ENCODE assay signal across 20 cellular contexts in the genomic region with DNA sequence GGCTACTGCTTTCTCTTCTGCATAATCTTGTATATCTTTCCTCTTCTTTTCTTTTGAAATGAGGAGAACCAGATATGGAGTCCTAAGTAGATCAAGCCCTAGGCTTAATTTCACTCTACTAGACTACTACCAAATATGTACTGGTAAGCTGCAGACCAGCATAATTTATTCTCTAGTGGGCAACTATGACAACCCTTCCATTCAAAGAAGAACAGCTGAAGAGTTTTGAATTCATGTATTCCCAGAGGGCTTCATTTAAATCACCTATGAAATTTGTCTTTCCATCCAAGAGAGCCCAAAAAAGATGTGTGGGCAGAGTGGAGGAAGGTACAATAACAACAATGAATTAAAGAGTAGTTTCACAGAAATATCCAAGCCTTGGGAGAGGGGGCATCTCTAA. TPM values are rescaled to one million over a fixed set of nuclear protein-coding genes. Genes with fewer than 3 reads are reported as not detected.
DNase-seq lines count a peak whose midpoint lies in the region; ATAC-seq, FAIRE-seq and TF ChIP-seq lines count a peak whose summit lies in the region.
"Had no signal": no experiment of that assay in that cellular context is flagged by ENCODE, and none has a peak within 500 bp of the region (broad histone marks: within the 10 kb centered on the region; RNA-seq: fewer than 3 reads in every experiment).

No MANE protein-coding gene starts in this region.

- peaks cover 22 to 40% (median 33%) of the 10 kb centered on the region in 10 experiments for H3K4me1 ChIP-seq in BLaER1 treated with 17β-estradiol and CSF1 and Interleukin-3, amounts not matched to agents 10 nM and 100 nM
- H3K4me1 ChIP-seq in Karpas-422 (ENCODE audit: low read length) (peaks cover 83% of the 10 kb centered on the region), transverse colon (no peaks in the 10 kb centered on the region)
- H3K4me1 ChIP-seq: HAP-1 had no signal

- TF ChIP-seq POLR2A in transverse colon (IDR thresholded peaks at IDR 0.05): no peak

- peaks cover 96% of the 10 kb centered on the region for H3K79me2 ChIP-seq in Karpas-422 (ENCODE audit: low read length)
- H3K79me2 ChIP-seq in neural cell (replicated peaks; ENCODE audit: insufficient read depth, low read length): no peaks in the 10 kb centered on the region

- H2AFZ ChIP-seq in Karpas-422 (ENCODE audit: low read length) (no peak overlapping the region), neural cell (ENCODE audit: low read depth, low read length) (no peak overlapping the region)

- H3K9ac ChIP-seq in BLaER1 treated with 17β-estradiol and CSF1 and Interleukin-3, amounts not matched to agents 10 nM and 100 nM: no peak overlapping the region
- H3K9ac ChIP-seq in Karpas-422 (ENCODE audit: low read length) (peak overlapping the region; percentile 66), neural cell (ENCODE audit: low read length) (no peak overlapping the region)

- intact Hi-C loops in transverse colon (cut with DNase I; ENCODE audit: low total_unique reads): no loop called here

- H3K4me2 ChIP-seq in BLaER1 treated with 17β-estradiol and CSF1 and Interleukin-3, amounts not matched to agents 10 nM and 100 nM: peak overlapping the region in 6 of 11 experiments; percentile 8 to 85 (median 30); a peak in 6 of 22 replicates
- H3K4me2 ChIP-seq in Karpas-422 (ENCODE audit: low read depth, low read length, poor library complexity, severe bottlenecking) (peak overlapping the region; percentile 90), neural cell (ENCODE audit: low read length) (peak overlapping the region; percentile 9)

- peak; percentile 88 for DNase-seq in Karpas-422
- DNase-seq in urothelium cell line (ENCODE audit: low spot score): no peak
- no peak for DNase-seq in foreskin fibroblast
- DNase-seq in transverse colon: no peak
- DNase-seq: C1 segment of cervical spinal cord; Calu3; CD4-positive, alpha-beta memory T cell; COR-L47; DMS79 treated with DMSO at 0.1 percent for 48 hours; GF-D8; GOT3; HFFc6 had no signal

- H4K20me1 ChIP-seq in BLaER1 treated with 17β-estradiol and CSF1 and Interleukin-3, amounts not matched to agents 10 nM and 100 nM: peaks cover 0 to 37% (median 13%) of the 10 kb centered on the region in 11 experiments; a peak in 9 of 22 replicates
- H4K20me1 ChIP-seq in Karpas-422 (ENCODE audit: insufficient read depth, low read depth, low read length) (no peaks in the 10 kb centered on the region; the same call in none of the 2 replicates), neural cell (ENCODE audit: insufficient read depth) (no peaks in the 10 kb centered on the region)

- no peak overlapping the region for H3K27ac ChIP-seq in BLaER1 treated with 17β-estradiol and CSF1 and Interleukin-3, amounts not matched to agents 10 nM and 100 nM
- H3K27ac ChIP-seq in Karpas-422 (ENCODE audit: low read length) (peak overlapping the region; percentile 96), VCaP (peak overlapping the region; percentile 46), neural cell (ENCODE audit: low read length) (no peak overlapping the region), transverse colon (no peak overlapping the region)

- FAIRE-seq in urothelium cell line (lab: Jason Lieb, UNC): no peak
- FAIRE-seq: GM12891, GM18507, H54 had no signal

- no peak for TF ChIP-seq RAD21 in neural cell (conservative IDR thresholded peaks at IDR 0.05)

- TF ChIP-seq EP300 in neural cell (conservative IDR thresholded peaks at IDR 0.05; ENCODE audit: poor library complexity, severe bottlenecking): no peak
- no peak for TF ChIP-seq EP300 in transverse colon (IDR thresholded peaks at IDR 0.05; ENCODE audit: low read depth)

- no peaks in the 10 kb centered on the region for H3K9me3 ChIP-seq in BLaER1 treated with 17β-estradiol and CSF1 and Interleukin-3, amounts not matched to agents 10 nM and 100 nM (replicated peaks in 1 of 11)
- H3K9me3 ChIP-seq in Karpas-422 (ENCODE audit: low read length) (no peaks in the 10 kb centered on the region), neural cell (ENCODE audit: low read length) (no peaks in the 10 kb centered on the region), transverse colon (no peaks in the 10 kb centered on the region)
- H3K9me3 ChIP-seq: HAP-1 had no signal

- no peaks in the 10 kb centered on the region for H3K27me3 ChIP-seq in BLaER1 treated with 17β-estradiol and CSF1 and Interleukin-3, amounts not matched to agents 10 nM and 100 nM
- no peaks in the 10 kb centered on the region for H3K27me3 ChIP-seq in Karpas-422 (ENCODE audit: low read length)
- H3K27me3 ChIP-seq in neural cell (ENCODE audit: insufficient read depth, low read depth, low read length): no peaks in the 10 kb centered on the region
- no peaks in the 10 kb centered on the region for H3K27me3 ChIP-seq in transverse colon

- TF ChIP-seq CTCF in VCaP (conservative IDR thresholded peaks at IDR 0.05): no peak
- no peak for TF ChIP-seq CTCF in neural cell (IDR thresholded peaks at IDR 0.05; ENCODE audit: poor library complexity, severe bottlenecking)
- TF ChIP-seq CTCF in foreskin fibroblast (IDR thresholded peaks at IDR 0.05; ENCODE audit: low read depth, low read length): no peak
- TF ChIP-seq CTCF in transverse colon (IDR thresholded peaks at IDR 0.05): no peak

- in situ Hi-C loops in transverse colon (cut with MboI; ENCODE audit: low pct_ligation_motif_present in 1 of 4, low pct_unique_long_range_greater_than_20kb in 1 of 4, low sequenced_read_pairs in 3 of 4): no loop called here

- no peaks in the 10 kb centered on the region for H3F3A ChIP-seq in neural cell (ENCODE audit: insufficient read depth, low read length, poor library complexity, severe bottlenecking)

- H3K9me2 ChIP-seq in Karpas-422 (replicated peaks; ENCODE audit: insufficient read depth, low read length): no peaks in the 10 kb centered on the region
- H3K9me2 ChIP-seq in neural cell (ENCODE audit: insufficient read depth, low read length): no peaks in the 10 kb centered on the region

- no peak for ATAC-seq in activated CD4-positive, CD25-positive, alpha-beta regulatory T cell treated with anti-CD3 and anti-CD28 coated beads, Interleukin-2, amount 50 U/mL, for 24 hours

- peaks cover 4 to 57% (median 33%) of the 10 kb centered on the region in 11 experiments; a peak in 20 of 22 replicates for H3K36me3 ChIP-seq in BLaER1 treated with 17β-estradiol and CSF1 and Interleukin-3, amounts not matched to agents 10 nM and 100 nM
- H3K36me3 ChIP-seq in Karpas-422 (ENCODE audit: insufficient read depth, low read length): peaks cover 35% of the 10 kb centered on the region; the same call in 1 of the 2 replicates
- no peaks in the 10 kb centered on the region for H3K36me3 ChIP-seq in neural cell (ENCODE audit: insufficient read depth, low read length)
- no peaks in the 10 kb centered on the region for H3K36me3 ChIP-seq in transverse colon

- H3K4me3 ChIP-seq in BLaER1 treated with 17β-estradiol and CSF1 and Interleukin-3, amounts not matched to agents 10 nM and 100 nM: no peak overlapping the region
- H3K4me3 ChIP-seq in Karpas-422 (ENCODE audit: low read length): peak overlapping the region; percentile 48
- H3K4me3 ChIP-seq in neural cell (ENCODE audit: low read length): no peak overlapping the region
- no peak overlapping the region for H3K4me3 ChIP-seq in foreskin fibroblast (ENCODE audit: low read depth in 1 of 2, low read length in 2 of 2)
- no peak overlapping the region for H3K4me3 ChIP-seq in transverse colon
- H3K4me3 ChIP-seq: HAP-1 had no signal

TF ChIP-seq in neural cell, 6 proteins besides CTCF, POLR2A, EP300 and RAD21:
- no peak for TF ChIP-seq TAF1 (IDR thresholded peaks at IDR 0.05; ENCODE audit: low read depth)
- no peak for TF ChIP-seq POLR2AphosphoS5 (IDR thresholded peaks at IDR 0.05)

RNA-seq across cellular contexts. Expression of a gene that starts 9.9 kb away (rescaled TPM):
- total RNA-seq in Karpas-422 (2014; rRNA removed; shearing (Covaris generic); ENCODE audit: low replicate concordance): 23.9 and 48.2 TPM in 2 replicates
- polyA plus RNA-seq in neural cell: 4.7 and 5.4 TPM in 2 replicates
- 18.5 and 37.9 TPM in 2 replicates for polyA minus RNA-seq in neural cell
- 10 to 100 TPM in 1 of 4 donors, 1 to 10 TPM in 3; 8.6 to 11.9 (median 9.7) TPM for total RNA-seq in transverse colon

Comparison
In these comparisons a context has a peak if more than half of its experiments do, and no peak if none do; other contexts are left out.
1. H3K27ac ChIP-seq: peak in Karpas-422 (single experiment) and VCaP (single experiment); none in BLaER1 treated with 17β-estradiol and CSF1 and Interleukin-3, amounts not matched to agents 10 nM and 100 nM (0 of 11), neural cell (single experiment) and transverse colon (0 of 4).
2. H3K4me2 ChIP-seq: peak in every context shown above with its lines; median percentile 90 in Karpas-422; 30 in BLaER1 treated with 17β-estradiol and CSF1 and Interleukin-3, amounts not matched to agents 10 nM and 100 nM; 9 in neural cell.